8 cellular contexts compared by ENCODE assay signal in genomic region chr1:226223786-226224244, GRCh38. TPM values are rescaled to one million over a fixed set of nuclear protein-coding genes. Genes with fewer than 3 reads are reported as not detected.
A peak's percentile ranks its signal among the peaks of the same experiment; 100 is the strongest.
DNase-seq lines count a peak whose midpoint lies in the region; ATAC-seq and TF ChIP-seq lines count a peak whose summit lies in the region.

No MANE protein-coding gene starts in this region.

- 1% methylated on average over 55 of the region's 55 CpGs for WGBS in HUES64
- 0 to 4% methylated on average over 11 to 17 of the region's 55 CpGs for WGBS in thyroid gland, 2 donors

- H3K36me3 ChIP-seq in HUES64 (ENCODE audit: insufficient read depth, low read length) (no peaks in the 10 kb centered on the region), thyroid gland (no peaks in the 10 kb centered on the region), PC-3 (ENCODE audit: low read depth, low read length) (no peaks in the 10 kb centered on the region)

- CTCF ChIA-PET in PC-3 (lab: Charles Lee): no interaction called here

- DNase-seq in NCI-H1105 treated with DMSO at 0.1 percent for 48 hours (lab: John Stamatoyannopoulos, UW): peak; percentile 2
- DNase-seq in NCI-H1105 (lab: John Stamatoyannopoulos, UW): no peak
- peak; percentile 69 for DNase-seq in islet precursor cell
- peak; percentile 20 for DNase-seq in thyroid gland
- no peak for DNase-seq in PC-3

- peak overlapping the region; percentile 75 for H3K4me3 Mint-ChIP-seq in activated naive CD4-positive, alpha-beta T cell treated with anti-CD3 and anti-CD28 coated beads, Interleukin-2, amount 50 U/mL, for 24 hours

- no peaks in the 10 kb centered on the region for H4K20me1 ChIP-seq in PC-3 (ENCODE audit: low read length)

- intact Hi-C loops in thyroid gland (cut with DNase I) (no loop called here), PC-3 (cut with micrococcal nuclease) (no loop called here)

- H3K4me3 ChIP-seq in HUES64 (ENCODE audit: low read length) (peak overlapping the region; percentile 72), thyroid gland (replicated peaks in 1 of 3) (peak overlapping the region in 1 of 3 donors; percentile 20), PC-3 (ENCODE audit: low read length) (no peak overlapping the region)

- H3K4me1 ChIP-seq in HUES64 (ENCODE audit: insufficient read depth, low read length) (peaks cover 15% of the 10 kb centered on the region), thyroid gland (peaks cover 3 to 7% of the 10 kb centered on the region in 2 donors), PC-3 (ENCODE audit: insufficient read depth, low read length) (no peaks in the 10 kb centered on the region)

- no peak for TF ChIP-seq POLR2A in thyroid gland (IDR thresholded peaks at IDR 0.05)

- peaks cover 3% of the 10 kb centered on the region for H3K36me3 Mint-ChIP-seq in activated naive CD4-positive, alpha-beta T cell treated with anti-CD3 and anti-CD28 coated beads, Interleukin-2, amount 50 U/mL, for 24 hours

- H3K27ac Mint-ChIP-seq in activated naive CD4-positive, alpha-beta T cell treated with anti-CD3 and anti-CD28 coated beads, Interleukin-2, amount 50 U/mL, for 24 hours: no peak overlapping the region

- no peaks in the 10 kb centered on the region for H3K9me3 ChIP-seq in HUES64 (ENCODE audit: insufficient read depth, low read depth, low read length)
- no peaks in the 10 kb centered on the region for H3K9me3 ChIP-seq in thyroid gland
- H3K9me3 ChIP-seq in PC-3 (ENCODE audit: low read length): no peaks in the 10 kb centered on the region

- no TSS peak for BruUV-seq in PC-3 (replicated peaks; lab: Mats Ljungman, UMichigan)

- H3K9me3 Mint-ChIP-seq in activated naive CD4-positive, alpha-beta T cell treated with anti-CD3 and anti-CD28 coated beads, Interleukin-2, amount 50 U/mL, for 24 hours: no peaks in the 10 kb centered on the region

- no peak overlapping the region for H3K4me2 ChIP-seq in PC-3 (ENCODE audit: low read length)

- H3K27me3 ChIP-seq in HUES64 (ENCODE audit: insufficient read depth, low read length) (peaks cover 35% of the 10 kb centered on the region), thyroid gland (no peaks in the 10 kb centered on the region), PC-3 (ENCODE audit: low read length) (no peaks in the 10 kb centered on the region)

- TF ChIP-seq CTCF in thyroid gland (IDR thresholded peaks at IDR 0.05) (no peak), PC-3 (conservative IDR thresholded peaks at IDR 0.05; ENCODE audit: low read depth, low read length) (no peak)

- H3K4me1 Mint-ChIP-seq in activated naive CD4-positive, alpha-beta T cell treated with anti-CD3 and anti-CD28 coated beads, Interleukin-2, amount 50 U/mL, for 24 hours: peaks cover 6% of the 10 kb centered on the region

- no peak overlapping the region for H2AFZ ChIP-seq in PC-3 (ENCODE audit: low read length)

- no peaks in the 10 kb centered on the region for H3K9me2 ChIP-seq in PC-3 (replicated peaks; ENCODE audit: low read length)

- no peaks in the 10 kb centered on the region for H3F3A ChIP-seq in PC-3 (ENCODE audit: low read length, unreplicated experiment)

- H3K27me3 Mint-ChIP-seq in activated naive CD4-positive, alpha-beta T cell treated with anti-CD3 and anti-CD28 coated beads, Interleukin-2, amount 50 U/mL, for 24 hours: peaks cover 18% of the 10 kb centered on the region

- H3K27ac ChIP-seq in HUES64 (ENCODE audit: low read depth, low read length) (no peak overlapping the region; the same call in 1 of the 2 replicates), thyroid gland (no peak overlapping the region), PC-3 (ENCODE audit: low read length) (no peak overlapping the region)

- H3K9ac ChIP-seq in HUES64 (ENCODE audit: low read depth, low read length) (peak overlapping the region; percentile 70), PC-3 (ENCODE audit: low read length) (no peak overlapping the region)

- POLR2A ChIA-PET in PC-3 (lab: Charles Lee; ENCODE audit: unreplicated experiment): no interaction called here

- ATAC-seq in GM21515 (IDR thresholded peaks at IDR 0.05; ENCODE audit: unreplicated experiment) (peak; percentile 60), PC-3 (no peak)

- H3K79me2 ChIP-seq in PC-3 (ENCODE audit: low read length): no peaks in the 10 kb centered on the region

RNA-seq across cellular contexts. Expression of gene MIXL1, which starts 0.4 kb away (rescaled TPM):
- polyA plus RNA-seq in HUES64 (2013, experiment 1 of 2): 36.4 TPM
- polyA plus RNA-seq in HUES64 (2013, experiment 2 of 2): 52.0 TPM
- total RNA-seq in thyroid gland (not detected), PC-3 (2014; rRNA removed) (not detected in 2 replicates)

RNA-seq across cellular contexts. Expression of gene ACBD3, which starts 37.3 kb away (rescaled TPM):
- 19.3 TPM for polyA plus RNA-seq in HUES64 (2013, experiment 1 of 2)
- polyA plus RNA-seq in HUES64 (2013, experiment 2 of 2): 19.0 TPM
- 10 to 100 TPM; 56.4 to 74.2 (median 66.0) TPM for total RNA-seq in thyroid gland
- total RNA-seq in PC-3 (2014; rRNA removed): 62.2 and 62.9 TPM in 2 replicates

Comparison
In these comparisons a context has a peak if more than half of its experiments do, and no peak if none do; other contexts are left out.
1. DNase-seq: peak in NCI-H1105 treated with DMSO at 0.1 percent for 48 hours (single experiment), islet precursor cell (single experiment) and thyroid gland (2 of 2); none in NCI-H1105 (single experiment) and PC-3 (single experiment).